Comparison of ENCODE assay signal across 1 cellular context in genomic region chr6:32971581-32972352, GRCh38.
TF ChIP-seq lines count a peak whose summit lies in the region.

No MANE protein-coding gene starts in this region.

TF ChIP-seq in K562, 482 proteins besides CTCF, POLR2A, EP300 and RAD21 (continued from another document and continues in another):
- TF ChIP-seq CUX1 (CRISPR knock-in tag; IDR thresholded peaks at IDR 0.05) (no peak), ZEB2 (IDR thresholded peaks at IDR 0.05) (0 out of 2 replicates have a peak, but pooled peaks have one; percentile 5), ZNF589 (CRISPR knock-in tag; IDR thresholded peaks at IDR 0.05; ENCODE audit: low read depth) (peak; percentile 98), BHLHE40 (IDR thresholded peaks at IDR 0.05; ENCODE audit: low read length) (peak; percentile 64; the same call in 1 of the 2 replicates), PATZ1 (CRISPR knock-in tag; IDR thresholded peaks at IDR 0.05; ENCODE audit: borderline replicate concordance) (peak; percentile 17; the same call in 1 of the 2 replicates), OTX1 (CRISPR knock-in tag; IDR thresholded peaks at IDR 0.05) (0 out of 2 replicates have a peak, but pooled peaks have one; percentile 39), RNF219 (CRISPR knock-in tag; IDR thresholded peaks at IDR 0.05) (peak; percentile 24; the same call in 1 of the 2 replicates), ZNF436 (CRISPR knock-in tag; IDR thresholded peaks at IDR 0.05) (peak; percentile 51; the same call in 1 of the 2 replicates), STAT6 (CRISPR knock-in tag; IDR thresholded peaks at IDR 0.05) (0 out of 2 replicates have a peak, but pooled peaks have one; percentile 43), ZNF23 (CRISPR knock-in tag; IDR thresholded peaks at IDR 0.05) (no peak; the same call in 1 of the 2 replicates), ZNF184 (CRISPR knock-in tag; IDR thresholded peaks at IDR 0.05) (no peak), ZNF449 (CRISPR knock-in tag; IDR thresholded peaks at IDR 0.05) (peak; percentile 92), THAP12 (CRISPR knock-in tag; IDR thresholded peaks at IDR 0.05) (peak; percentile 97), SREBF2 (CRISPR knock-in tag; IDR thresholded peaks at IDR 0.05) (peak; percentile 93; the same call in 1 of the 2 replicates), CC2D1A (IDR thresholded peaks at IDR 0.05) (peak; percentile 78), CTCFL (IDR thresholded peaks at IDR 0.05; ENCODE audit: borderline replicate concordance, insufficient read depth, low read depth, low read length, poor library complexity, severe bottlenecking) (no peak), CREB5 (CRISPR knock-in tag; IDR thresholded peaks at IDR 0.05) (peak; percentile 90; the same call in 1 of the 2 replicates), PHF21A (IDR thresholded peaks at IDR 0.05; ENCODE audit: borderline replicate concordance, low read depth) (0 out of 2 replicates have a peak, but pooled peaks have one; percentile 28), ZC3H11A (IDR thresholded peaks at IDR 0.05; ENCODE audit: low read depth, low read length) (peak; percentile 84; the same call in 1 of the 2 replicates), KLF1 (tag; IDR thresholded peaks at IDR 0.05) (peak; percentile 93), TFAP4 (CRISPR knock-in tag; IDR thresholded peaks at IDR 0.05; ENCODE audit: borderline replicate concordance) (peak; percentile 74; the same call in 1 of the 2 replicates), AFF1 (IDR thresholded peaks at IDR 0.05; ENCODE audit: low read depth in 1 of 2, partially characterized antibody in 2 of 2) (peak in 1 of 2 experiments; percentile 82), FOXK1 (CRISPR knock-in tag; IDR thresholded peaks at IDR 0.05; ENCODE audit: borderline replicate concordance) (0 out of 2 replicates have a peak, but pooled peaks have one; percentile 11), ESRRA (IDR thresholded peaks at IDR 0.05; ENCODE audit: borderline replicate concordance, low read depth) (peak; percentile 52; the same call in 1 of the 2 replicates)
